8 cellular contexts compared by ENCODE assay signal in the genomic region with DNA sequence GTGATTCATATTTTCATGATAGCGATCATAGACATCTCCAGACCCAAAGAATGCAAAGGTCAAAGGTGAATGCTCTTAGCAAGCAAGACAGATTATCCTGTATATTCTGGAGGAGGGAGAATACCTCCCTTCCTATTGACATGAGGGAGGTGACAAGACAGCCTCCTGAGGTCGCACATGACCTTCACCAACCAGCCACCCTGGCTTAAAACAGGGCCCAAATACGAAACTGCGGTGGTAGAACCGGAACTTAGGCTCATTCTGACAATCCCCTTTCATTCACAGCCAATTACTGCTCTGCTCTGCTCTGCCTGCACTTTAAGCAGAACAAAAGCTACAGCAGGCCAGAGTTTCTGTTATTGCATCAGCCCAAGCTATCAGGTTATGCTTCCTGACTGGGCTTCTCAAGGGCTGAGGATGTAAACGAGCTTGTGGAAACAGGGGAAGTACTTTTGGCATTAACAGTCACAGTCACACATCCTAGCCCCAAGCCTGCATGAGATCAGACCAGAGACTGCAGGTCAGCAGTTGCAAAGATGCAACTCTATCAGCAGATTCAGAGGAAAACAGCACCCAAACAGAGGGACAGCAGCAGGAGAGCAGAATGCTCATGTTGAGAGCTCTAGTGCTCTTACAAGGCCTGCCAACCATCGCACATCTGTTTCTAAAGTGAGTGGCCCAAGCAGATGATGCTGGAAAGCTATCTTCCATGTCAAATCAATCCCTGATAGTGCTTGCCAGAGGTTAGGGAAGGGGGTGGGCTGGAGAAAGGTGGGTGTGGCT. TPM values are rescaled to one million over a fixed set of nuclear protein-coding genes. Genes with fewer than 3 reads are reported as not detected.
DNase-seq lines count a peak whose midpoint lies in the region; ATAC-seq and TF ChIP-seq lines count a peak whose summit lies in the region.

No MANE protein-coding gene starts in this region.

- H3K9ac ChIP-seq in PC-3 (ENCODE audit: low read length): no peak overlapping the region

- no TSS peak for BruUV-seq in PC-3 (replicated peaks; lab: Mats Ljungman, UMichigan)

- no peak overlapping the region for H2AFZ ChIP-seq in PC-3 (ENCODE audit: low read length)

- CTCF ChIA-PET in PC-3 (lab: Charles Lee): no interaction called here

- no peaks in the 10 kb centered on the region for H4K20me1 ChIP-seq in PC-3 (ENCODE audit: low read length)

- H3K36me3 ChIP-seq in left ventricle myocardium inferior (no peaks in the 10 kb centered on the region), PC-3 (ENCODE audit: low read depth, low read length) (no peaks in the 10 kb centered on the region)

- TF ChIP-seq CTCF in left ventricle myocardium inferior (IDR thresholded peaks at IDR 0.05; ENCODE audit: borderline replicate concordance): no peak
- no peak for TF ChIP-seq CTCF in PC-3 (conservative IDR thresholded peaks at IDR 0.05; ENCODE audit: low read depth, low read length)

- H3K9me2 ChIP-seq in PC-3 (replicated peaks; ENCODE audit: low read length): no peaks in the 10 kb centered on the region

- H3F3A ChIP-seq in PC-3 (ENCODE audit: low read length, unreplicated experiment): no peaks in the 10 kb centered on the region

- no peak for DNase-seq in activated CD4-positive, CD25-positive, alpha-beta regulatory T cell treated with anti-CD3 and anti-CD28 coated beads, Interleukin-2, amount 50 U/mL, for 72 hours
- DNase-seq in SW480 (ENCODE audit: low spot score) (peak; percentile 8), left ventricle myocardium inferior (no peak), PC-3 (no peak), T1000 (lab: John Stamatoyannopoulos, UW) (no peak)

- intact Hi-C loops in left ventricle myocardium inferior (cut with micrococcal nuclease) (no loop called here), PC-3 (cut with micrococcal nuclease) (no loop called here)

- H3K27ac ChIP-seq in left ventricle myocardium inferior (replicated peaks) (peak overlapping the region; percentile 87), PC-3 (ENCODE audit: low read length) (no peak overlapping the region)

- H3K4me3 ChIP-seq in left ventricle myocardium inferior (peak overlapping the region; percentile 59), PC-3 (ENCODE audit: low read length) (no peak overlapping the region)

- POLR2A ChIA-PET in PC-3 (lab: Charles Lee; ENCODE audit: unreplicated experiment): no interaction called here

- H3K79me2 ChIP-seq in PC-3 (ENCODE audit: low read length): no peaks in the 10 kb centered on the region

- no peak overlapping the region for H3K4me2 ChIP-seq in PC-3 (ENCODE audit: low read length)

- ATAC-seq in activated CD4-positive, CD25-positive, alpha-beta regulatory T cell treated with anti-CD3 and anti-CD28 coated beads, Interleukin-2, amount 50 U/mL, for 24 hours: peak; percentile 86 to 87
- ATAC-seq in HG03066 (IDR thresholded peaks at IDR 0.05; ENCODE audit: low read depth, unreplicated experiment) (peak; percentile 59), PC-3 (no peak), HG03159 (IDR thresholded peaks at IDR 0.05; ENCODE audit: unreplicated experiment) (no peak)

- peaks cover 21% of the 10 kb centered on the region for H3K4me1 ChIP-seq in left ventricle myocardium inferior
- H3K4me1 ChIP-seq in PC-3 (ENCODE audit: insufficient read depth, low read length): no peaks in the 10 kb centered on the region

- no peaks in the 10 kb centered on the region for H3K27me3 ChIP-seq in left ventricle myocardium inferior (ENCODE audit: low read depth)
- H3K27me3 ChIP-seq in PC-3 (ENCODE audit: low read length): no peaks in the 10 kb centered on the region

- H3K9me3 ChIP-seq in left ventricle myocardium inferior (replicated peaks) (no peaks in the 10 kb centered on the region), PC-3 (ENCODE audit: low read length) (no peaks in the 10 kb centered on the region)

RNA-seq across cellular contexts. Expression of a gene that starts 51.2 kb away (rescaled TPM):
- total RNA-seq in left ventricle myocardium inferior: not detected
- 3.4 and 4.2 TPM in 2 replicates for total RNA-seq in PC-3 (2014; rRNA removed)

Comparison
In these comparisons a context has a peak if more than half of its experiments do, and no peak if none do; other contexts are left out.
1. ATAC-seq: peak in activated CD4-positive, CD25-positive, alpha-beta regulatory T cell treated with anti-CD3 and anti-CD28 coated beads, Interleukin-2, amount 50 U/mL, for 24 hours (2 of 2) and HG03066 (single experiment); none in PC-3 (single experiment) and HG03159 (single experiment).